Comparison of ENCODE assay signal across 30 cellular contexts in genomic region chr9:27861887-27862286, GRCh38.
DNase-seq lines count a peak whose midpoint lies in the region; ATAC-seq, FAIRE-seq and TF ChIP-seq lines count a peak whose summit lies in the region.
"Had no signal": no experiment of that assay in that cellular context is flagged by ENCODE, and none has a peak within 500 bp of the region (broad histone marks: within the 10 kb centered on the region; RNA-seq: fewer than 3 reads in every experiment).

No MANE protein-coding gene starts in this region.

- WGBS in smooth muscle cell (ENCODE audit: low lambda C conversion rate): 81% methylated on average over 3 of the region's 3 CpGs

- H3K4me2 ChIP-seq in smooth muscle cell: peak overlapping the region; percentile 13

- H3K4me1 ChIP-seq in RWPE2 (ENCODE audit: insufficient read depth, poor library complexity, severe bottlenecking): no peaks in the 10 kb centered on the region
- no peaks in the 10 kb centered on the region for H3K4me1 ChIP-seq in foreskin keratinocyte
- no peaks in the 10 kb centered on the region for H3K4me1 ChIP-seq in smooth muscle cell (ENCODE audit: low read depth)
- H3K4me1 ChIP-seq: gastrocnemius medialis, psoas muscle, SJSA1, thyroid gland had no signal

- no peaks in the 10 kb centered on the region for H3K9me3 ChIP-seq in RWPE2 (ENCODE audit: severe bottlenecking)
- no peaks in the 10 kb centered on the region for H3K9me3 ChIP-seq in smooth muscle cell (replicated peaks; ENCODE audit: low read depth)
- H3K9me3 ChIP-seq: gastrocnemius medialis, lower lobe of right lung, psoas muscle, SJSA1, thyroid gland had no signal

- H3K27ac ChIP-seq in RWPE2 (ENCODE audit: poor library complexity, severe bottlenecking): no peak overlapping the region
- no peak overlapping the region for H3K27ac ChIP-seq in foreskin keratinocyte
- no peak overlapping the region for H3K27ac ChIP-seq in smooth muscle cell (ENCODE audit: low read depth)
- H3K27ac ChIP-seq: gastrocnemius medialis, HL-60, lower lobe of right lung, psoas muscle, SJSA1, thyroid gland, VCaP had no signal

- H3K36me3 Mint-ChIP-seq in activated T-cell treated with anti-CD3 and anti-CD28 coated beads, Interleukin-2, amount 50 U/mL, for 4 hours (ENCODE audit: insufficient read depth): no peaks in the 10 kb centered on the region
- no peaks in the 10 kb centered on the region for H3K36me3 Mint-ChIP-seq in mesothelial cell of epicardium
- H3K36me3 Mint-ChIP-seq: activated CD8-positive, alpha-beta memory T cell treated with anti-CD3 and anti-CD28 coated beads, Interleukin-2, amount 10 ng/mL, durations not matched to agents 7 days and 5 days had no signal

- H3K27me3 Mint-ChIP-seq in activated T-cell treated with anti-CD3 and anti-CD28 coated beads, Interleukin-2, amount 50 U/mL, for 4 hours (ENCODE audit: low read depth): no peaks in the 10 kb centered on the region
- H3K27me3 Mint-ChIP-seq in mesothelial cell of epicardium (ENCODE audit: low read depth): no peaks in the 10 kb centered on the region
- H3K27me3 Mint-ChIP-seq: activated CD8-positive, alpha-beta memory T cell treated with anti-CD3 and anti-CD28 coated beads, Interleukin-2, amount 10 ng/mL, durations not matched to agents 7 days and 5 days; B cell had no signal

- H3K4me3 Mint-ChIP-seq in activated T-cell treated with anti-CD3 and anti-CD28 coated beads, Interleukin-2, amount 50 U/mL, for 4 hours: no peak overlapping the region
- no peak overlapping the region for H3K4me3 Mint-ChIP-seq in mesothelial cell of epicardium
- H3K4me3 Mint-ChIP-seq: activated CD4-positive, alpha-beta T cell treated with anti-CD3 and anti-CD28 coated beads, Interleukin-2, amount 10 ng/mL, durations not matched to agents 7 days and 5 days; activated CD8-positive, alpha-beta memory T cell treated with anti-CD3 and anti-CD28 coated beads, Interleukin-2, amount 10 ng/mL, durations not matched to agents 7 days and 5 days; activated T-helper 1 cell treated with anti-CD3 and anti-CD28 coated beads, Interleukin-12 subunit alpha, Interleukin-12 subunit beta, Interleukin-2, Interleukin-4 antibody, amounts not matched to agents 30 ng/mL and 10 ng/mL and 1 ng/mL, durations not matched to agents 14 hours and 24 hours and 36 hours; B cell; T-helper 1 cell treated with Interleukin-12 subunit alpha and Interleukin-12 subunit beta and Interleukin-4 antibody, amounts not matched to agents 30 μg/mL and 1 μg/mL, for 36 hours had no signal

- H3K36me3 ChIP-seq in RWPE2 (ENCODE audit: low read depth) (no peaks in the 10 kb centered on the region), smooth muscle cell (ENCODE audit: low read depth) (no peaks in the 10 kb centered on the region)
- H3K36me3 ChIP-seq: gastrocnemius medialis, lower lobe of right lung, SJSA1, thyroid gland had no signal

- H3F3A ChIP-seq in smooth muscle cell (ENCODE audit: low read depth): no peaks in the 10 kb centered on the region

- H3K4me3 ChIP-seq in RWPE2 (ENCODE audit: severe bottlenecking) (no peak overlapping the region), smooth muscle cell (no peak overlapping the region)
- H3K4me3 ChIP-seq: gastrocnemius medialis, lower lobe of right lung, psoas muscle, SJSA1, thyroid gland had no signal

- no peak overlapping the region for H2AFZ ChIP-seq in smooth muscle cell (ENCODE audit: low read depth)

- DNase-seq in H54 (ENCODE audit: insufficient read length, low spot score): no peak
- no peak for DNase-seq in RWPE2 (ENCODE audit: low spot score)
- peak; percentile 23 to 53 for DNase-seq in foreskin keratinocyte
- no peak for DNase-seq in smooth muscle cell (lab: John Stamatoyannopoulos, UW; ENCODE audit: unreplicated experiment)
- no peak for DNase-seq in KBM-7
- no peak for DNase-seq in activated T-cell treated with anti-CD3 and anti-CD28 coated beads, Interleukin-2, amount 50 U/mL, for 4 hours
- no peak for DNase-seq in mesothelial cell of epicardium (ENCODE audit: low spot score in 2 of 2, unreplicated experiment in 2 of 2)
- DNase-seq: activated CD4-positive, alpha-beta T cell treated with anti-CD3 and anti-CD28 coated beads, Interleukin-2, amount 10 ng/mL, durations not matched to agents 7 days and 5 days; activated CD8-positive, alpha-beta memory T cell treated with anti-CD3 and anti-CD28 coated beads, Interleukin-2, amount 10 ng/mL, durations not matched to agents 7 days and 5 days; activated naive CD4-positive, alpha-beta T cell treated with anti-CD3 and anti-CD28 coated beads, Interleukin-2, amount 50 U/mL, for 16 hours; anterior cingulate cortex; Calu3; effector CD4-positive, alpha-beta T cell; erythroblast; gastrocnemius medialis; hypothalamus; islet precursor cell; lower lobe of right lung; NCI-H187 treated with DMSO at 0.1 percent for 48 hours; NCI-H345; psoas muscle; stimulated activated CD4-positive, alpha-beta T cell treated with anti-CD3 and anti-CD28 coated beads, Interleukin-2, amount 100 ng/mL, for 48 hours; stimulated activated naive CD4-positive, alpha-beta T cell treated with Interleukin-2 at 50 U/mL for 16 hours; thyroid gland had no signal

- peaks cover 13% of the 10 kb centered on the region for H3K27me3 ChIP-seq in RWPE2 (ENCODE audit: insufficient read depth, poor library complexity, severe bottlenecking)
- H3K27me3 ChIP-seq in foreskin keratinocyte: peaks cover 10% of the 10 kb centered on the region
- H3K27me3 ChIP-seq in smooth muscle cell (ENCODE audit: low read depth): no peaks in the 10 kb centered on the region
- H3K27me3 ChIP-seq: gastrocnemius medialis, SJSA1, thyroid gland had no signal

- in situ Hi-C loops in KBM-7 (cut with MboI; ENCODE audit: low pct_unique_long_range_greater_than_20kb, low sequenced_read_pairs): no loop called here

- H3K79me2 ChIP-seq in smooth muscle cell (ENCODE audit: low read depth): no peaks in the 10 kb centered on the region

- no peaks in the 10 kb centered on the region for H4K20me1 ChIP-seq in smooth muscle cell (ENCODE audit: low read depth)

- no peak overlapping the region for H3K9ac ChIP-seq in smooth muscle cell (ENCODE audit: low read depth)

- TF ChIP-seq CTCF in RWPE2 (IDR thresholded peaks at IDR 0.05; ENCODE audit: poor library complexity, severe bottlenecking) (no peak), foreskin keratinocyte (conservative IDR thresholded peaks at IDR 0.05) (no peak), smooth muscle cell (IDR thresholded peaks at IDR 0.05; ENCODE audit: borderline replicate concordance, insufficient read depth, poor library complexity, severe bottlenecking) (no peak), mesothelial cell of epicardium (IDR thresholded peaks at IDR 0.05; ENCODE audit: unreplicated experiment) (no peak)

- FAIRE-seq in H54 (lab: Jason Lieb, UNC): peak; percentile 41

- no peak overlapping the region for H3K27ac Mint-ChIP-seq in mesothelial cell of epicardium
- H3K27ac Mint-ChIP-seq: activated CD4-positive, alpha-beta T cell treated with anti-CD3 and anti-CD28 coated beads, Interleukin-2, amount 10 ng/mL, durations not matched to agents 7 days and 5 days; activated CD8-positive, alpha-beta memory T cell treated with anti-CD3 and anti-CD28 coated beads, Interleukin-2, amount 10 ng/mL, durations not matched to agents 7 days and 5 days; activated T-helper 1 cell treated with anti-CD3 and anti-CD28 coated beads, Interleukin-12 subunit alpha, Interleukin-12 subunit beta, Interleukin-2, Interleukin-4 antibody, amounts not matched to agents 30 ng/mL and 10 ng/mL and 1 ng/mL, durations not matched to agents 14 hours and 24 hours and 36 hours; B cell; T-helper 1 cell treated with Interleukin-12 subunit alpha and Interleukin-12 subunit beta and Interleukin-4 antibody, amounts not matched to agents 30 μg/mL and 1 μg/mL, for 36 hours had no signal

- no peaks in the 10 kb centered on the region for H3K4me1 Mint-ChIP-seq in activated T-cell treated with anti-CD3 and anti-CD28 coated beads, Interleukin-2, amount 50 U/mL, for 4 hours (ENCODE audit: low read depth)
- H3K4me1 Mint-ChIP-seq in mesothelial cell of epicardium: peaks cover 4% of the 10 kb centered on the region
- H3K4me1 Mint-ChIP-seq: activated CD4-positive, alpha-beta T cell treated with anti-CD3 and anti-CD28 coated beads, Interleukin-2, amount 10 ng/mL, durations not matched to agents 7 days and 5 days; activated CD8-positive, alpha-beta memory T cell treated with anti-CD3 and anti-CD28 coated beads, Interleukin-2, amount 10 ng/mL, durations not matched to agents 7 days and 5 days; B cell had no signal

- H3K9me3 Mint-ChIP-seq in activated T-cell treated with anti-CD3 and anti-CD28 coated beads, Interleukin-2, amount 50 U/mL, for 4 hours: no peaks in the 10 kb centered on the region
- H3K9me3 Mint-ChIP-seq in mesothelial cell of epicardium: no peaks in the 10 kb centered on the region
- H3K9me3 Mint-ChIP-seq: activated CD4-positive, alpha-beta T cell treated with anti-CD3 and anti-CD28 coated beads, Interleukin-2, amount 10 ng/mL, durations not matched to agents 7 days and 5 days; activated T-helper 1 cell treated with anti-CD3 and anti-CD28 coated beads, Interleukin-12 subunit alpha, Interleukin-12 subunit beta, Interleukin-2, Interleukin-4 antibody, amounts not matched to agents 30 ng/mL and 10 ng/mL and 1 ng/mL, durations not matched to agents 14 hours and 24 hours and 36 hours; T-helper 1 cell treated with Interleukin-12 subunit alpha and Interleukin-12 subunit beta and Interleukin-4 antibody, amounts not matched to agents 30 μg/mL and 1 μg/mL, for 36 hours had no signal

- ATAC-seq in RWPE2 (ENCODE audit: low read depth) (peak; percentile 67; the same call in 2 of the 3 replicates), foreskin keratinocyte (peak; percentile 60)
- no peak for ATAC-seq in activated T-cell treated with anti-CD3 and anti-CD28 coated beads, Interleukin-2, amount 50 U/mL, for 4 hours
- ATAC-seq: activated CD8-positive, alpha-beta memory T cell treated with anti-CD3 and anti-CD28 coated beads, Interleukin-2, amount 10 ng/mL, durations not matched to agents 7 days and 5 days; gastrocnemius medialis; lower lobe of right lung; psoas muscle had no signal

- no peak for TF ChIP-seq POLR2A in H54 (IDR thresholded peaks at IDR 0.05; ENCODE audit: low read depth, low read length)

Comparison
In these comparisons a context has a peak if more than half of its experiments do, and no peak if none do; other contexts are left out.
1. DNase-seq: peak in foreskin keratinocyte (2 of 2); none in H54 (single experiment), RWPE2 (single experiment), smooth muscle cell (single experiment), KBM-7 (single experiment), activated T-cell treated with anti-CD3 and anti-CD28 coated beads, Interleukin-2, amount 50 U/mL, for 4 hours (single experiment) and mesothelial cell of epicardium (0 of 2).
2. ATAC-seq: peak in RWPE2 (single experiment) and foreskin keratinocyte (single experiment); none in activated T-cell treated with anti-CD3 and anti-CD28 coated beads, Interleukin-2, amount 50 U/mL, for 4 hours (0 of 2).